ENCODE assay signal across 8 cellular contexts in genomic region chr9:3528466-3528865, GRCh38. TPM values are rescaled to one million over a fixed set of nuclear protein-coding genes. Genes with fewer than 3 reads are reported as not detected.
DNase-seq lines count a peak whose midpoint lies in the region; ATAC-seq, FAIRE-seq and TF ChIP-seq lines count a peak whose summit lies in the region.

No MANE protein-coding gene starts in this region.

- H3K27ac ChIP-seq in HL-60 (replicated peaks) = peak overlapping the region; percentile 100
- peak overlapping the region; percentile 100 for H3K27ac ChIP-seq in K562 (ENCODE audit: extremely low read depth, low read depth, low read length)
- H3K27ac ChIP-seq in sigmoid colon = peak overlapping the region in 2 of 4 donors; percentile 43 to 98

- peak overlapping the region; percentile 25 for H3K4me3 ChIP-seq in HL-60 (replicated peaks; ENCODE audit: insufficient read depth, low read length)
- H3K4me3 ChIP-seq in K562 = peak overlapping the region; percentile 82
- H3K4me3 ChIP-seq in sigmoid colon = no peak overlapping the region

- H3K9me3 Mint-ChIP-seq in T-helper 1 cell treated with Interleukin-12 subunit alpha and Interleukin-12 subunit beta and Interleukin-4 antibody, amounts not matched to agents 30 μg/mL and 1 μg/mL, for 36 hours = no peaks in the 10 kb centered on the region

- H3K4me1 ChIP-seq in K562 (replicated peaks in 1 of 2; ENCODE audit: control insufficient read depth in 2 of 2, insufficient read depth in 2 of 2, low read length in 2 of 2) = peaks cover 0 to 4% of the 10 kb centered on the region in 2 experiments; a peak in 1 of 5 replicates
- H3K4me1 ChIP-seq in sigmoid colon = peaks cover 5 to 26% (median 16%) of the 10 kb centered on the region in 4 donors

- no peaks in the 10 kb centered on the region for H3K27me3 ChIP-seq in HL-60 (ENCODE audit: insufficient read depth, poor library complexity, severe bottlenecking)
- no peaks in the 10 kb centered on the region for H3K27me3 ChIP-seq in K562 (ENCODE audit: control insufficient read depth in 2 of 2, insufficient read depth in 2 of 2, low read length in 2 of 2)
- H3K27me3 ChIP-seq in sigmoid colon = no peaks in the 10 kb centered on the region

- peak; percentile 47 for ATAC-seq in K562

- H3K4me3 Mint-ChIP-seq in T-helper 1 cell treated with Interleukin-12 subunit alpha and Interleukin-12 subunit beta and Interleukin-4 antibody, amounts not matched to agents 30 μg/mL and 1 μg/mL, for 36 hours = peak overlapping the region; percentile 85

- TF ChIP-seq POLR2A in K562 (conservative IDR thresholded peaks at IDR 0.05) (peak; percentile 65), sigmoid colon (IDR thresholded peaks at IDR 0.05) (no peak)

- peaks cover 75% of the 10 kb centered on the region for H3K79me2 ChIP-seq in K562 (ENCODE audit: control insufficient read depth, insufficient read depth, low read length)

- H3K9ac ChIP-seq in K562 (ENCODE audit: insufficient read depth in 1 of 2, low read depth in 2 of 2, low read length in 2 of 2) = peak overlapping the region; percentile 24 to 100; a peak in 3 of 4 replicates

- TF ChIP-seq RAD21 in K562 (CRISPR knock-in tag; conservative IDR thresholded peaks at IDR 0.05 in 1 of 2, IDR thresholded peaks at IDR 0.05 in 1 of 2) = no peak

- H3K4me1 Mint-ChIP-seq in T-helper 1 cell treated with Interleukin-12 subunit alpha and Interleukin-12 subunit beta and Interleukin-4 antibody, amounts not matched to agents 30 μg/mL and 1 μg/mL, for 36 hours (ENCODE audit: low read depth) = peaks cover 38% of the 10 kb centered on the region

- CTCF ChIA-PET in K562 (lab: Yijun Ruan, JAX; ENCODE audit: low intra/inter-chr PET ratio) = no interaction called here

- peak; percentile 70 for FAIRE-seq in K562 (lab: Jason Lieb, UNC)

- in situ Hi-C loops in K562 (cut with MboI) = no loop called here

- peaks cover 3% of the 10 kb centered on the region; the same call in 1 of the 3 replicates for H3K36me3 ChIP-seq in K562 (ENCODE audit: control insufficient read depth, insufficient read depth, low read length)
- H3K36me3 ChIP-seq in sigmoid colon = no peaks in the 10 kb centered on the region

- intact Hi-C loops in K562 (cut with micrococcal nuclease) = no loop called here
- intact Hi-C loops in posterior cingulate gyrus (cut with DNase I) = loop anchor here (5.0 to 10.0 kb wide), 3 partner anchors 284 to 1136 kb away; partner anchors contain the start of genes PLPP6, PUM3 and SPATA6L
- intact Hi-C loops in sigmoid colon (cut with DNase I) = loop anchor here (5.0 to 10.0 kb wide), 9 partner anchors 576 to 1906 kb away; partner anchors contain the start of genes AK3, JAK2, PLGRKT and PLPP6

- POLR2A ChIA-PET in K562 (lab: Yijun Ruan, JAX) = interaction anchor here (0.6 to 1.3 kb wide), 4 partner anchors 15 to 652 kb away, joined by 3 to 4 read pairs (median 3); no protein-coding TSS in a partner anchor

- BruUV-seq in K562 (replicated peaks; lab: Mats Ljungman, UMichigan) = no TSS peak

- TF ChIP-seq EP300 in K562 (IDR thresholded peaks at IDR 0.05; ENCODE audit: low read length) = no peak
- TF ChIP-seq EP300 in sigmoid colon (IDR thresholded peaks at IDR 0.05) = no peak

- H3K4me2 ChIP-seq in K562 (ENCODE audit: insufficient read depth, low read length) = peak overlapping the region; percentile 82

- no peaks in the 10 kb centered on the region for H3K27me3 Mint-ChIP-seq in T-helper 1 cell treated with Interleukin-12 subunit alpha and Interleukin-12 subunit beta and Interleukin-4 antibody, amounts not matched to agents 30 μg/mL and 1 μg/mL, for 36 hours (ENCODE audit: low read depth)

- DNase-seq in HL-60 (ENCODE audit: low read depth in 1 of 2, low spot score in 1 of 2) (peak; percentile 56 to 66), K562 (ENCODE audit: extremely low read depth in 1 of 4, low spot score in 3 of 4) (peak; percentile 8 to 78 (median 24)), posterior cingulate gyrus (no peak), amniotic stem cell (lab: John Stamatoyannopoulos, UW) (no peak), sigmoid colon (no peak), NCI-H1048 (lab: John Stamatoyannopoulos, UW) (no peak)
- peak; percentile 36 to 54 (median 45) for DNase-seq in stimulated activated CD4-positive, alpha-beta T cell treated with anti-CD3 and anti-CD28 coated beads, TNF-alpha, amount 100 ng/mL, for 24 hours (ENCODE audit: low read depth in 3 of 3)

- WGBS in K562 (ENCODE audit: insufficient coverage, low coverage, missing lambda C conversion rate) = under 1% methylated on average over 7 of the region's 7 CpGs
- WGBS in sigmoid colon, 2 donors = 44 to 69% methylated on average over 7 of the region's 7 CpGs

- TF ChIP-seq CTCF in HL-60 (IDR thresholded peaks at IDR 0.05; ENCODE audit: insufficient read depth, low read length) = no peak
- no peak for TF ChIP-seq CTCF in K562 (IDR thresholded peaks at IDR 0.05 in 2 of 3, conservative IDR thresholded peaks at IDR 0.05 in 1 of 3; ENCODE audit: insufficient read depth in 2 of 3, low read depth in 1 of 3, low read length in 3 of 3)
- TF ChIP-seq CTCF in sigmoid colon (IDR thresholded peaks at IDR 0.05) = no peak

- peak overlapping the region; percentile 98 for H3K27ac Mint-ChIP-seq in T-helper 1 cell treated with Interleukin-12 subunit alpha and Interleukin-12 subunit beta and Interleukin-4 antibody, amounts not matched to agents 30 μg/mL and 1 μg/mL, for 36 hours

- no peaks in the 10 kb centered on the region for H3K9me1 ChIP-seq in K562 (ENCODE audit: control insufficient read depth, insufficient read depth, low read length)

- H3K9me3 ChIP-seq in K562 (replicated peaks; ENCODE audit: control insufficient read depth, insufficient read depth, low read depth, low read length) (no peaks in the 10 kb centered on the region), sigmoid colon (no peaks in the 10 kb centered on the region)

- H2AFZ ChIP-seq in K562 (ENCODE audit: low read depth, low read length) = peak overlapping the region; percentile 70

- no peaks in the 10 kb centered on the region for H4K20me1 ChIP-seq in K562 (replicated peaks; ENCODE audit: control insufficient read depth, insufficient read depth, low read length)

- H3K36me3 Mint-ChIP-seq in T-helper 1 cell treated with Interleukin-12 subunit alpha and Interleukin-12 subunit beta and Interleukin-4 antibody, amounts not matched to agents 30 μg/mL and 1 μg/mL, for 36 hours (ENCODE audit: low read depth) = peaks cover 8% of the 10 kb centered on the region

TF ChIP-seq in K562, 482 proteins besides CTCF, POLR2A, EP300 and RAD21 (continues in another document):
- TF ChIP-seq SREBF1 (IDR thresholded peaks at IDR 0.05; ENCODE audit: borderline replicate concordance, low read depth, low read length) (no peak), ZNF445 (CRISPR knock-in tag; IDR thresholded peaks at IDR 0.05; ENCODE audit: low read depth) (no peak), TCF7 (IDR thresholded peaks at IDR 0.05; ENCODE audit: borderline replicate concordance) (no peak), NBN (IDR thresholded peaks at IDR 0.05; ENCODE audit: low read depth) (no peak), FOXK2 (conservative IDR thresholded peaks at IDR 0.05 in 1 of 2, IDR thresholded peaks at IDR 0.05 in 1 of 2; ENCODE audit: low read depth in 2 of 2) (no peak), ZNF695 (CRISPR knock-in tag; IDR thresholded peaks at IDR 0.05) (no peak), ZNF449 (CRISPR knock-in tag; IDR thresholded peaks at IDR 0.05) (no peak), XRCC5 (IDR thresholded peaks at IDR 0.05; ENCODE audit: low read depth, low read length) (no peak), THRB (CRISPR knock-in tag; conservative IDR thresholded peaks at IDR 0.05) (no peak), TAF1 (IDR thresholded peaks at IDR 0.05; ENCODE audit: control insufficient read depth, extremely low read depth, insufficient read depth, low read length, severe bottlenecking) (no peak)

RNA-seq across cellular contexts. Expression of gene RFX3, which starts 2.7 kb away (rescaled TPM):
- 11.5 and 17.9 TPM in 2 replicates for total RNA-seq in K562 (2011; cell fraction: chromatin; rRNA removed; ENCODE audit: low replicate concordance)
- total RNA-seq in K562 (2011; cell fraction: nucleolus; rRNA removed) = 3.5 and 4.7 TPM in 2 replicates
- total RNA-seq in K562 (2011; cell fraction: nucleoplasm; rRNA removed) = 7.8 and 16.4 TPM in 2 replicates
- total RNA-seq in K562 (2014; rRNA removed) = 0.86 and 2.4 TPM in 2 replicates
- total RNA-seq in K562 (2014; rRNA removed; fragmentation: Illumina TruSeq; extraction: Trizol) = 3.3 and 3.9 TPM in 2 replicates
- total RNA-seq in K562 (2015; rRNA removed; fragmentation: Illumina TruSeq; extraction: Trizol) = 2.0 and 2.1 TPM in 2 replicates
- 4.9 and 5.2 TPM in 2 replicates for total RNA-seq in K562 (2021)
- 3.9 and 5.7 TPM in 2 replicates for polyA plus RNA-seq in K562 (2011; rRNA removed)
- polyA plus RNA-seq in K562 (2011; cell fraction: cytosol; rRNA removed) = 2.6 and 3.3 TPM in 2 replicates
- polyA plus RNA-seq in K562 (2011; cell fraction: nucleus; rRNA removed) = 9.5 TPM in 2 replicates
- 1.5 and 3.3 TPM in 2 replicates for polyA plus RNA-seq in K562 (2012)
- 2.7 TPM in 2 replicates for polyA plus RNA-seq in K562 (2014; fragmentation: Illumina TruSeq; extraction: Trizol)
- polyA plus RNA-seq in K562 (2014; fragmentation: Nextera tagmentation; extraction: Ambion mirVana) = 1 to 10 TPM; 1.4 TPM
- 1.4 and 1.5 TPM in 2 replicates for polyA plus RNA-seq in K562 (2014; rRNA removed)
- 33.2 and 42.7 TPM in 2 replicates for polyA minus RNA-seq in K562 (2011; rRNA and poly(A)+ RNA removed)
- polyA minus RNA-seq in K562 (2011; cell fraction: cytosol; rRNA and poly(A)+ RNA removed) = 2.3 and 5.9 TPM in 2 replicates
- polyA minus RNA-seq in K562 (2011; cell fraction: nucleus; rRNA and poly(A)+ RNA removed) = 17.6 and 25.2 TPM in 2 replicates
- total RNA-seq in sigmoid colon = 10 to 100 TPM in 2 of 4 donors, 1 to 10 TPM in 2; 6.4 to 15.0 (median 9.6) TPM
- polyA plus RNA-seq in sigmoid colon = 1 to 10 TPM in 2 of 3 donors, under 1 TPM in 1; 0.69 to 2.8 (median 1.2) TPM

Comparison
In these comparisons a context has a peak if more than half of its experiments do, and no peak if none do; other contexts are left out.
1. DNase-seq: peak in HL-60 (2 of 2), K562 (4 of 4) and stimulated activated CD4-positive, alpha-beta T cell treated with anti-CD3 and anti-CD28 coated beads, TNF-alpha, amount 100 ng/mL, for 24 hours (3 of 3); none in posterior cingulate gyrus (0 of 10), amniotic stem cell (single experiment), sigmoid colon (single experiment) and NCI-H1048 (single experiment).
2. H3K4me3 ChIP-seq: peak in HL-60 (single experiment) and K562 (single experiment); none in sigmoid colon (0 of 4).